Comparison of ENCODE assay signal across 13 cellular contexts in the genomic region with DNA sequence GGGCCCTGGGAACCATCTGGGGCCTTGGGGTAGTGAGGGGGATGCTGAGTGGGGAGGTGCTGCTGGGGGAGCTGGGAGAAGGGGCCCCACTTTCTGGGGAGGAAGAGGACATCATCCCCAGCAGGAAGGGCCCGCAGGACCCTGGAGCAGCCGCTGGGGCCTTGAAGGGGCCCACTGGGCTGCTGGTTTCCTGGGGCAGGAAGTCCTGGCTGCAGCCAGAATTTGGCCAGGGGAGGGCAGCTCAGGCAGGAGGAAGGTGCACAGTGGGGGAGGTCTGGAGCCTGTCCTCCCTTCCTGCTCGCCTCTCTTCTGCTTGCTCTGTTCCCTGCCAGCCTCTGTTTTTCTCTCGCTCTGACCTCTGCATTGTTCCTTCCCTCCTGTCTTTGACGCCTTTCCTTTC. TPM values are rescaled to one million over a fixed set of nuclear protein-coding genes. Genes with fewer than 3 reads are reported as not detected.
A peak's percentile ranks its signal among the peaks of the same experiment; 100 is the strongest.
DNase-seq lines count a peak whose midpoint lies in the region; ATAC-seq, FAIRE-seq and TF ChIP-seq lines count a peak whose summit lies in the region.
"Had no signal": no experiment of that assay in that cellular context is flagged by ENCODE, and none has a peak within 500 bp of the region (broad histone marks: within the 10 kb centered on the region; RNA-seq: fewer than 3 reads in every experiment).

No MANE protein-coding gene starts in this region.

- WGBS in K562 (ENCODE audit: insufficient coverage, low coverage, missing lambda C conversion rate) = 9% methylated on average over 4 of the region's 5 CpGs
- 68% methylated on average over 3 of the region's 5 CpGs for WGBS in HepG2 (ENCODE audit: low lambda C conversion rate)

- DNase-seq in AML-193 (lab: John Stamatoyannopoulos, UW) (peak; percentile 50 to 71), Karpas-422 (peak; percentile 2), K562 (ENCODE audit: extremely low read depth in 1 of 4, low spot score in 3 of 4) (no peak), HepG2 (ENCODE audit: low spot score) (no peak), kidney glomerular epithelial cell (lab: John Stamatoyannopoulos, UW) (no peak), germinal center (ENCODE audit: low spot score) (no peak)
- DNase-seq: activated B cell treated with CpG ODN at 0.5 μM for 24 hours, activated gamma-delta T cell, colonic mucosa, OCI-M1 had no signal

- H3K27ac ChIP-seq in Karpas-422 (ENCODE audit: low read length) (no peak overlapping the region), K562 (ENCODE audit: extremely low read depth, low read depth, low read length) (no peak overlapping the region), HepG2 (ENCODE audit: extremely low read length, insufficient read depth, low read length) (no peak overlapping the region)
- H3K27ac ChIP-seq: colonic mucosa had no signal

- H3K9me2 ChIP-seq in Karpas-422 (replicated peaks; ENCODE audit: insufficient read depth, low read length) = no peaks in the 10 kb centered on the region

- CTCF ChIA-PET in K562 (lab: Yijun Ruan, JAX; ENCODE audit: low intra/inter-chr PET ratio) (no interaction called here), HepG2 (lab: Yijun Ruan, JAX; ENCODE audit: low intra/inter-chr PET ratio, low total read pairs) (no interaction called here)

- in situ Hi-C loops in K562 (cut with MboI) (no loop called here), HepG2 (cut with HindIII; ENCODE audit: extremely low pct_ligation_motif_present, low pct_unique_long_range_greater_than_20kb) (no loop called here)

- TF ChIP-seq POLR2A in K562 (conservative IDR thresholded peaks at IDR 0.05) = no peak
- no peak for TF ChIP-seq POLR2A in HepG2 (IDR thresholded peaks at IDR 0.05; ENCODE audit: insufficient read depth in 1 of 2, low read depth in 2 of 2, low read length in 2 of 2)

- peak; percentile 28; the same call in 2 of the 3 replicates for ATAC-seq in K562
- ATAC-seq in HepG2 = peak; percentile 63
- no peak for ATAC-seq in HG03520 (IDR thresholded peaks at IDR 0.05; ENCODE audit: unreplicated experiment)
- ATAC-seq in GM21528 (IDR thresholded peaks at IDR 0.05; ENCODE audit: low FRiP score, unreplicated experiment) = no peak

- H3K4me3 ChIP-seq in Karpas-422 (ENCODE audit: low read length) (no peak overlapping the region), K562 (no peak overlapping the region), HepG2 (replicated peaks in 1 of 3; ENCODE audit: insufficient read depth in 1 of 3, low read depth in 2 of 3, low read length in 3 of 3) (no peak overlapping the region; a peak in 1 of 6 replicates)
- H3K4me3 ChIP-seq: colonic mucosa had no signal

- BruUV-seq in K562 (replicated peaks; lab: Mats Ljungman, UMichigan) (no TSS peak), HepG2 (replicated peaks; lab: Mats Ljungman, UMichigan) (no TSS peak)

- no peaks in the 10 kb centered on the region for H3K36me3 ChIP-seq in Karpas-422 (ENCODE audit: insufficient read depth, low read length)
- no peaks in the 10 kb centered on the region for H3K36me3 ChIP-seq in K562 (ENCODE audit: control insufficient read depth, insufficient read depth, low read length)
- H3K36me3 ChIP-seq in HepG2 (replicated peaks in 1 of 2; ENCODE audit: control insufficient read depth in 1 of 2, insufficient read depth in 2 of 2, low read length in 2 of 2) = no peaks in the 10 kb centered on the region
- H3K36me3 ChIP-seq: colonic mucosa had no signal

- H3K9ac ChIP-seq in Karpas-422 (ENCODE audit: low read length) (no peak overlapping the region), K562 (ENCODE audit: insufficient read depth in 1 of 2, low read depth in 2 of 2, low read length in 2 of 2) (no peak overlapping the region), HepG2 (ENCODE audit: insufficient read depth, low read depth, low read length) (no peak overlapping the region)

- TF ChIP-seq RAD21 in K562 (CRISPR knock-in tag; conservative IDR thresholded peaks at IDR 0.05 in 1 of 2, IDR thresholded peaks at IDR 0.05 in 1 of 2) = peak in 1 of 2 experiments; percentile 5; a peak in 1 of 4 replicates
- no peak for TF ChIP-seq RAD21 in HepG2 (CRISPR knock-in tag; IDR thresholded peaks at IDR 0.05)

- H2AFZ ChIP-seq in Karpas-422 (ENCODE audit: low read length) (no peak overlapping the region), K562 (ENCODE audit: low read depth, low read length) (no peak overlapping the region), HepG2 (ENCODE audit: low read length) (no peak overlapping the region)

- H3K9me1 ChIP-seq in K562 (ENCODE audit: control insufficient read depth, insufficient read depth, low read length) = no peaks in the 10 kb centered on the region

- no peaks in the 10 kb centered on the region for H3K9me3 ChIP-seq in Karpas-422 (ENCODE audit: low read length)
- H3K9me3 ChIP-seq in K562 (replicated peaks; ENCODE audit: control insufficient read depth, insufficient read depth, low read depth, low read length) = no peaks in the 10 kb centered on the region
- H3K9me3 ChIP-seq in HepG2 (ENCODE audit: low read length) = no peaks in the 10 kb centered on the region
- H3K9me3 ChIP-seq: colonic mucosa had no signal

- H3K79me2 ChIP-seq in Karpas-422 (ENCODE audit: low read length) = no peaks in the 10 kb centered on the region
- H3K79me2 ChIP-seq in K562 (ENCODE audit: control insufficient read depth, insufficient read depth, low read length) = no peaks in the 10 kb centered on the region
- H3K79me2 ChIP-seq in HepG2 (ENCODE audit: insufficient read depth, low read length) = no peaks in the 10 kb centered on the region

- intact Hi-C loops in K562 (cut with micrococcal nuclease) = no loop called here
- intact Hi-C loops in HepG2 (cut with micrococcal nuclease; ENCODE audit: unreplicated experiment) = no loop called here

- TF ChIP-seq EP300 in K562 (IDR thresholded peaks at IDR 0.05; ENCODE audit: low read length) (no peak), HepG2 (IDR thresholded peaks at IDR 0.05; ENCODE audit: low read depth in 2 of 2, low read length in 2 of 2) (no peak), HepG2 (CRISPR knock-in tag; IDR thresholded peaks at IDR 0.05; ENCODE audit: borderline replicate concordance) (no peak)

- no peaks in the 10 kb centered on the region for H4K20me1 ChIP-seq in Karpas-422 (ENCODE audit: insufficient read depth, low read depth, low read length)
- no peaks in the 10 kb centered on the region for H4K20me1 ChIP-seq in K562 (replicated peaks; ENCODE audit: control insufficient read depth, insufficient read depth, low read length)
- H4K20me1 ChIP-seq in HepG2 (ENCODE audit: insufficient read depth, low read length) = no peaks in the 10 kb centered on the region

- no peak; a peak in 1 of 6 replicates for TF ChIP-seq CTCF in K562 (IDR thresholded peaks at IDR 0.05 in 2 of 3, conservative IDR thresholded peaks at IDR 0.05 in 1 of 3; ENCODE audit: insufficient read depth in 2 of 3, low read depth in 1 of 3, low read length in 3 of 3)
- TF ChIP-seq CTCF in HepG2 (CRISPR knock-in tag; IDR thresholded peaks at IDR 0.05) = peak; percentile 37

- H3K27me3 ChIP-seq in Karpas-422 (ENCODE audit: low read length) (no peaks in the 10 kb centered on the region), K562 (ENCODE audit: control insufficient read depth in 2 of 2, insufficient read depth in 2 of 2, low read length in 2 of 2) (peaks cover 10 to 42% of the 10 kb centered on the region in 2 experiments; a peak in 4 of 5 replicates), HepG2 (ENCODE audit: control insufficient read depth in 1 of 2, insufficient read depth in 2 of 2, low read length in 2 of 2) (no peaks in the 10 kb centered on the region)
- H3K27me3 ChIP-seq: colonic mucosa had no signal

- FAIRE-seq in K562 (lab: Jason Lieb, UNC) = no peak
- FAIRE-seq in HepG2 (lab: Jason Lieb, UNC) = no peak

- H3K4me1 ChIP-seq in Karpas-422 (ENCODE audit: low read length) (0 out of 2 replicates have a peak, but pooled peaks cover 2% of the 10 kb centered on the region), K562 (replicated peaks in 1 of 2; ENCODE audit: control insufficient read depth in 2 of 2, insufficient read depth in 2 of 2, low read length in 2 of 2) (peaks cover 8% of the 10 kb centered on the region in 2 experiments; a peak in 4 of 5 replicates), HepG2 (ENCODE audit: insufficient read depth, low read length) (peaks cover 58% of the 10 kb centered on the region)
- H3K4me1 ChIP-seq: colonic mucosa had no signal

- H3K4me2 ChIP-seq in Karpas-422 (ENCODE audit: low read depth, low read length, poor library complexity, severe bottlenecking) (no peak overlapping the region), K562 (ENCODE audit: insufficient read depth, low read length) (no peak overlapping the region), HepG2 (ENCODE audit: low read depth, low read length) (no peak overlapping the region)

- POLR2A ChIA-PET in K562 (lab: Yijun Ruan, JAX) = interaction anchor here (0.6 to 0.8 kb wide), 2 partner anchors 100 to 869 kb away, joined by 3 to 4 read pairs; no protein-coding TSS in a partner anchor
- POLR2A ChIA-PET in HepG2 (lab: Yijun Ruan, JAX) = no interaction called here

RNA-seq across cellular contexts. Expression of a gene that starts 23.8 kb away (rescaled TPM):
- total RNA-seq in Karpas-422 (2014; rRNA removed; shearing (Covaris generic); ENCODE audit: low replicate concordance) = not detected in 2 replicates
- 1.0 and 3.3 TPM in 2 replicates for total RNA-seq in K562 (2011; cell fraction: chromatin; rRNA removed; ENCODE audit: low replicate concordance)
- total RNA-seq in K562 (2011; cell fraction: nucleolus; rRNA removed) = 1.4 and 1.7 TPM in 2 replicates
- total RNA-seq in K562 (2011; cell fraction: nucleoplasm; rRNA removed) = 0.73 and 1.7 TPM in 2 replicates
- total RNA-seq in K562 (2014; rRNA removed) = 0.49 and 0.64 TPM in 2 replicates
- 0.04 and 0.16 TPM in 2 replicates for total RNA-seq in K562 (2014; rRNA removed; fragmentation: Illumina TruSeq; extraction: Trizol)
- total RNA-seq in K562 (2015; rRNA removed; fragmentation: Illumina TruSeq; extraction: Trizol) = 0.33 and 0.64 TPM in 2 replicates
- total RNA-seq in K562 (2021) = 0.89 and 1.2 TPM in 2 replicates
- polyA plus RNA-seq in K562 (2011; rRNA removed) = 0.31 and 2.8 TPM in 2 replicates
- 0.63 and 1.6 TPM in 2 replicates for polyA plus RNA-seq in K562 (2011; cell fraction: cytosol; rRNA removed)
- 2.9 and 6.7 TPM in 2 replicates for polyA plus RNA-seq in K562 (2011; cell fraction: nucleus; rRNA removed)
- 0.46 and 1.5 TPM in 2 replicates for polyA plus RNA-seq in K562 (2012)
- 0.42 and 0.91 TPM in 2 replicates for polyA plus RNA-seq in K562 (2014; fragmentation: Illumina TruSeq; extraction: Trizol)
- not detected for polyA plus RNA-seq in K562 (2014; fragmentation: Nextera tagmentation; extraction: Ambion mirVana)
- 0.71 and 0.78 TPM in 2 replicates for polyA plus RNA-seq in K562 (2014; rRNA removed)
- polyA minus RNA-seq in K562 (2011; rRNA and poly(A)+ RNA removed) = 0.21 and 2.1 TPM in 2 replicates
- 1.2 TPM in 1 of 2 replicates, not detected in the other for polyA minus RNA-seq in K562 (2011; cell fraction: cytosol; rRNA and poly(A)+ RNA removed)
- polyA minus RNA-seq in K562 (2011; cell fraction: nucleus; rRNA and poly(A)+ RNA removed) = 0.40 and 5.1 TPM in 2 replicates
- total RNA-seq in HepG2 (2016; rRNA removed; fragmentation: Illumina TruSeq; extraction: Trizol) = 3.0 and 3.3 TPM in 2 replicates
- total RNA-seq in HepG2 (2016; cell fraction: cytosol; rRNA removed; fragmentation: Illumina TruSeq; extraction: Trizol; ENCODE audit: low read depth) = 0.79 and 1.0 TPM in 2 replicates
- total RNA-seq in HepG2 (2016; cell fraction: insoluble cytoplasmic fraction; rRNA removed; fragmentation: Illumina TruSeq; extraction: Trizol) = 2.1 and 2.6 TPM in 2 replicates
- total RNA-seq in HepG2 (2016; cell fraction: membrane; rRNA removed; fragmentation: Illumina TruSeq; extraction: Trizol) = 2.2 TPM in 2 replicates
- total RNA-seq in HepG2 (2016; cell fraction: nucleus; rRNA removed; fragmentation: Illumina TruSeq; extraction: Trizol) = 1.8 and 2.5 TPM in 2 replicates
- polyA plus RNA-seq in HepG2 (2011; rRNA removed) = 2.6 and 2.8 TPM in 2 replicates
- polyA plus RNA-seq in HepG2 (2011; cell fraction: cytosol; rRNA removed) = 0.88 and 1.6 TPM in 2 replicates
- polyA plus RNA-seq in HepG2 (2011; cell fraction: nucleus; rRNA removed) = 6.8 and 12.7 TPM in 2 replicates
- 1.4 and 2.1 TPM in 2 replicates for polyA plus RNA-seq in HepG2 (2012)
- 0.62 and 0.68 TPM in 2 replicates for polyA plus RNA-seq in HepG2 (2016; cell fraction: cytosol; fragmentation: Illumina TruSeq; extraction: Trizol; ENCODE audit: low read depth)
- polyA plus RNA-seq in HepG2 (2016; cell fraction: insoluble cytoplasmic fraction; fragmentation: Illumina TruSeq; extraction: Trizol; ENCODE audit: low read depth) = 1.9 and 3.1 TPM in 2 replicates
- 1.3 and 1.4 TPM in 2 replicates for polyA plus RNA-seq in HepG2 (2016; cell fraction: membrane; fragmentation: Illumina TruSeq; extraction: Trizol; ENCODE audit: low read depth)
- 4.8 and 6.2 TPM in 2 replicates for polyA plus RNA-seq in HepG2 (2016; cell fraction: nucleus; fragmentation: Illumina TruSeq; extraction: Trizol; ENCODE audit: insufficient read depth, low read depth)
- 7.7 and 8.7 TPM in 2 replicates for polyA minus RNA-seq in HepG2 (2011; rRNA and poly(A)+ RNA removed; ENCODE audit: low replicate concordance)
- 1.4 and 2.3 TPM in 2 replicates for polyA minus RNA-seq in HepG2 (2011; cell fraction: cytosol; rRNA and poly(A)+ RNA removed)
- 3.1 and 5.0 TPM in 2 replicates for polyA minus RNA-seq in HepG2 (2011; cell fraction: nucleus; rRNA and poly(A)+ RNA removed)

RNA-seq across cellular contexts. Expression of a gene that starts 51.5 kb away (rescaled TPM):
- total RNA-seq in Karpas-422 (2014; rRNA removed; shearing (Covaris generic); ENCODE audit: low replicate concordance) = not detected in 2 replicates
- not detected in 2 replicates for total RNA-seq in K562 (2011; cell fraction: chromatin; rRNA removed; ENCODE audit: low replicate concordance)
- not detected in 2 replicates for total RNA-seq in K562 (2011; cell fraction: nucleolus; rRNA removed)
- total RNA-seq in K562 (2011; cell fraction: nucleoplasm; rRNA removed) = not detected in 2 replicates
- total RNA-seq in K562 (2014; rRNA removed) = not detected in 2 replicates
- total RNA-seq in K562 (2014; rRNA removed; fragmentation: Illumina TruSeq; extraction: Trizol) = not detected in 2 replicates
- not detected in 2 replicates for total RNA-seq in K562 (2015; rRNA removed; fragmentation: Illumina TruSeq; extraction: Trizol)
- not detected in 2 replicates for total RNA-seq in K562 (2021)
- polyA plus RNA-seq in K562 (2011; rRNA removed) = not detected in 2 replicates
- polyA plus RNA-seq in K562 (2011; cell fraction: cytosol; rRNA removed) = 0.04 TPM in 1 of 2 replicates, not detected in the other
- polyA plus RNA-seq in K562 (2011; cell fraction: nucleus; rRNA removed) = not detected in 2 replicates
- not detected in 2 replicates for polyA plus RNA-seq in K562 (2012)
- not detected in 2 replicates for polyA plus RNA-seq in K562 (2014; fragmentation: Illumina TruSeq; extraction: Trizol)
- polyA plus RNA-seq in K562 (2014; fragmentation: Nextera tagmentation; extraction: Ambion mirVana) = not detected
- polyA plus RNA-seq in K562 (2014; rRNA removed) = not detected in 2 replicates
- polyA minus RNA-seq in K562 (2011; rRNA and poly(A)+ RNA removed) = not detected in 2 replicates
- not detected in 2 replicates for polyA minus RNA-seq in K562 (2011; cell fraction: cytosol; rRNA and poly(A)+ RNA removed)
- polyA minus RNA-seq in K562 (2011; cell fraction: nucleus; rRNA and poly(A)+ RNA removed) = not detected in 2 replicates
- 1.5 and 3.6 TPM in 2 replicates for total RNA-seq in HepG2 (2016; rRNA removed; fragmentation: Illumina TruSeq; extraction: Trizol)
- 0.40 and 0.79 TPM in 2 replicates for total RNA-seq in HepG2 (2016; cell fraction: cytosol; rRNA removed; fragmentation: Illumina TruSeq; extraction: Trizol; ENCODE audit: low read depth)
- total RNA-seq in HepG2 (2016; cell fraction: insoluble cytoplasmic fraction; rRNA removed; fragmentation: Illumina TruSeq; extraction: Trizol) = 1.3 and 4.4 TPM in 2 replicates
- total RNA-seq in HepG2 (2016; cell fraction: membrane; rRNA removed; fragmentation: Illumina TruSeq; extraction: Trizol) = 0.77 and 1.3 TPM in 2 replicates
- 2.6 and 3.0 TPM in 2 replicates for total RNA-seq in HepG2 (2016; cell fraction: nucleus; rRNA removed; fragmentation: Illumina TruSeq; extraction: Trizol)
- polyA plus RNA-seq in HepG2 (2011; rRNA removed) = 0.25 and 0.29 TPM in 2 replicates
- polyA plus RNA-seq in HepG2 (2011; cell fraction: cytosol; rRNA removed) = 0.09 and 0.28 TPM in 2 replicates
- polyA plus RNA-seq in HepG2 (2011; cell fraction: nucleus; rRNA removed) = 0.21 and 0.26 TPM in 2 replicates
- 0.08 and 0.19 TPM in 2 replicates for polyA plus RNA-seq in HepG2 (2012)
- 0.55 and 0.68 TPM in 2 replicates for polyA plus RNA-seq in HepG2 (2016; cell fraction: cytosol; fragmentation: Illumina TruSeq; extraction: Trizol; ENCODE audit: low read depth)
- polyA plus RNA-seq in HepG2 (2016; cell fraction: insoluble cytoplasmic fraction; fragmentation: Illumina TruSeq; extraction: Trizol; ENCODE audit: low read depth) = 0.85 and 1.2 TPM in 2 replicates
- 0.62 and 0.73 TPM in 2 replicates for polyA plus RNA-seq in HepG2 (2016; cell fraction: membrane; fragmentation: Illumina TruSeq; extraction: Trizol; ENCODE audit: low read depth)
- polyA plus RNA-seq in HepG2 (2016; cell fraction: nucleus; fragmentation: Illumina TruSeq; extraction: Trizol; ENCODE audit: insufficient read depth, low read depth) = 3.3 and 3.5 TPM in 2 replicates
- 0.38 TPM in 1 of 2 replicates, not detected in the other for polyA minus RNA-seq in HepG2 (2011; rRNA and poly(A)+ RNA removed; ENCODE audit: low replicate concordance)
- polyA minus RNA-seq in HepG2 (2011; cell fraction: cytosol; rRNA and poly(A)+ RNA removed) = not detected in 2 replicates
- polyA minus RNA-seq in HepG2 (2011; cell fraction: nucleus; rRNA and poly(A)+ RNA removed) = not detected in 2 replicates
- total RNA-seq: activated B cell treated with CpG ODN at 0.5 μM for 24 hours, mononuclear cell had no signal

Comparison
In these comparisons a context has a peak if more than half of its experiments do, and no peak if none do; other contexts are left out.
1. DNase-seq: peak in AML-193 (2 of 2) and Karpas-422 (single experiment); none in K562 (0 of 4), HepG2 (single experiment), kidney glomerular epithelial cell (single experiment) and germinal center (single experiment).
2. ATAC-seq: peak in K562 (single experiment) and HepG2 (single experiment); none in HG03520 (single experiment) and GM21528 (single experiment).